In the genomic region with DNA sequence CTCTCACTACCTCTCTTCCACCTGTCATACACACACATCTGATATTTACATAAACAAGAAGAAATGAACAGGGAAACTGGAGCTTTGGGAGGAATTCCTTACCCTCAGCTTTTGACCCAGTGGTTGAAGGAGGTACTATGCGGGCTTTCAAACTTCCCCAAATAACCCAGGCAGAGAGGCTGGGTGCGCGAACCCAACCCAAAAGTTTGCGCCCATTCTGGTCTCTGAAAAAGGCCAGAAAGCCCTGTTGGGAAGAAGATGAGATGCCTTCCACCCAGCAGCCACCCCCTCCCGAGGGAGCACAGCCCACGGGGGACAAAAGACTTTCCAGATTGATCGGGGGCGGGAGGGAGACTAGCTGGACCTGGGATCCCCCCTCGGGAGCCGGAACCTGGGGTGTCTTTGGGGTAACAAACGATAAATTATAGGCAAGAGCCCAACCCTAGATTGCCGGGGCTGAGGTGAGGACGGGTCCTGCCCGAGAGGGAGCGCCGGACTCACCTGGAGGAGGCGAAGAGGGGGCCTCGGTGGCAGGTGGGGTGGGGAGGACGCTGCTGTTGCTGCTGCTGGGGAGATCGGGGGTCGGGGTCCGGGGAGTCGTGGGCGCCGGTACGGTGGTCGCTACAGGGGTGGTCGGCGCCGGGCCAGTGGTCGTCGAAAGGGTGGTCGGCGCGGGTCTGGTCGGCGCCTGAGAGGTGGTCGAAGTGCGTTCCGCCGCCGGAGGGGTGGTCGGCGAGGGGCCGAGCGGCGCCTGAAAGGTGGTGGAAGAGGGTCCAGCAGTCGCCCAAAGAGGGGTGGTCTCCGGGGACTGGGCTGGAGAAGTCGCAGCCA, we compare ENCODE assay signal across 8 cellular contexts. TPM values are rescaled to one million over a fixed set of nuclear protein-coding genes. Genes with fewer than 3 reads are reported as not detected.
A peak's percentile ranks its signal among the peaks of the same experiment; 100 is the strongest.
DNase-seq lines count a peak whose midpoint lies in the region; ATAC-seq and TF ChIP-seq lines count a peak whose summit lies in the region.

No MANE protein-coding gene starts in this region.

- peaks cover 16% of the 10 kb centered on the region for H3F3A ChIP-seq in neural progenitor cell (ENCODE audit: low read depth)

- peak overlapping the region; percentile 66 for H3K27ac Mint-ChIP-seq in activated CD8-positive, alpha-beta T cell treated with anti-CD3 and anti-CD28 coated beads for 36 hours
- no peak overlapping the region for H3K27ac Mint-ChIP-seq in neural progenitor cell

- H3K4me1 ChIP-seq in fibroblast of lung (ENCODE audit: control insufficient read depth, extremely low read depth, insufficient read depth, low read length) (peaks cover 26% of the 10 kb centered on the region), neural progenitor cell (peaks cover 25% of the 10 kb centered on the region)

- H3K9ac ChIP-seq in fibroblast of lung (ENCODE audit: insufficient read depth, low read length): peak overlapping the region; percentile 72
- peak overlapping the region; percentile 44 for H3K9ac ChIP-seq in neural progenitor cell

- DNase-seq in BJ (ENCODE audit: low read depth) (no peak), HuH-7.5 (ENCODE audit: low spot score) (peak; percentile 41), fibroblast of lung (ENCODE audit: low read depth in 2 of 2) (peak in 1 of 2 donors; percentile 13), neural progenitor cell (ENCODE audit: low spot score) (peak; percentile 18), G401 (ENCODE audit: low spot score) (no peak)
- DNase-seq in activated CD8-positive, alpha-beta T cell treated with anti-CD3 and anti-CD28 coated beads for 36 hours: peak; percentile 26
- DNase-seq in activated CD4-positive, CD25-positive, alpha-beta regulatory T cell (lab: John Stamatoyannopoulos, UW): no peak

- no peaks in the 10 kb centered on the region for H3K36me3 Mint-ChIP-seq in activated CD8-positive, alpha-beta T cell treated with anti-CD3 and anti-CD28 coated beads for 36 hours (ENCODE audit: low read depth)
- H3K36me3 Mint-ChIP-seq in neural progenitor cell: no peaks in the 10 kb centered on the region

- H3K4me3 Mint-ChIP-seq in activated CD8-positive, alpha-beta T cell treated with anti-CD3 and anti-CD28 coated beads for 36 hours: peak overlapping the region; percentile 79
- peak overlapping the region; percentile 94 for H3K4me3 Mint-ChIP-seq in neural progenitor cell

- peak overlapping the region; percentile 49 for H3K4me2 ChIP-seq in fibroblast of lung (ENCODE audit: extremely low read depth, insufficient read depth, low read length)
- peak overlapping the region; percentile 99 for H3K4me2 ChIP-seq in neural progenitor cell

- H3K27ac ChIP-seq in fibroblast of lung (ENCODE audit: insufficient read depth, low read length) (peak overlapping the region; percentile 46), neural progenitor cell (no peak overlapping the region)

- H3K4me3 ChIP-seq in BJ (ENCODE audit: low read depth, low read length) (peak overlapping the region; percentile 82), fibroblast of lung (replicated peaks in 1 of 4; ENCODE audit: control extremely low read depth in 1 of 4, insufficient read depth in 1 of 4, low read depth in 3 of 4, low read length in 4 of 4) (peak overlapping the region; percentile 74 to 84 (median 78)), neural progenitor cell (peak overlapping the region; percentile 71)

- no peaks in the 10 kb centered on the region for H4K20me1 ChIP-seq in fibroblast of lung (ENCODE audit: control insufficient read depth, extremely low read depth, insufficient read depth, low read length)
- H4K20me1 ChIP-seq in neural progenitor cell (ENCODE audit: low read depth): peaks cover 4% of the 10 kb centered on the region

- no peak overlapping the region for H2AFZ ChIP-seq in fibroblast of lung (ENCODE audit: low read length)
- peak overlapping the region; percentile 92 for H2AFZ ChIP-seq in neural progenitor cell (replicated peaks)

- no peak for ATAC-seq in activated CD8-positive, alpha-beta T cell treated with anti-CD3 and anti-CD28 coated beads for 36 hours
- ATAC-seq in HG03521 (IDR thresholded peaks at IDR 0.05; ENCODE audit: unreplicated experiment): no peak

- no peaks in the 10 kb centered on the region for H3K27me3 Mint-ChIP-seq in activated CD8-positive, alpha-beta T cell treated with anti-CD3 and anti-CD28 coated beads for 36 hours
- H3K27me3 Mint-ChIP-seq in neural progenitor cell (ENCODE audit: insufficient read depth, low read depth): peaks cover 4% of the 10 kb centered on the region

- POLR2A ChIA-PET in BJ (lab: Charles Lee): interaction anchor here (0.6 kb wide), 1 partner anchor 80 kb away, joined by 5 read pairs; no protein-coding TSS in a partner anchor
- POLR2A ChIA-PET in activated CD8-positive, alpha-beta T cell treated with anti-CD3 and anti-CD28 coated beads for 36 hours (lab: Charles Lee): no interaction called here

- peak; percentile 18; the same call in 1 of the 2 replicates for TF ChIP-seq CTCF in BJ (IDR thresholded peaks at IDR 0.05; ENCODE audit: insufficient read depth, low read depth, low read length)
- TF ChIP-seq CTCF in activated CD8-positive, alpha-beta T cell treated with anti-CD3 and anti-CD28 coated beads for 36 hours (IDR thresholded peaks at IDR 0.05): no peak
- TF ChIP-seq CTCF in fibroblast of lung (conservative IDR thresholded peaks at IDR 0.05 in 1 of 2, IDR thresholded peaks at IDR 0.05 in 1 of 2; ENCODE audit: low read depth in 1 of 2, low read length in 2 of 2): peak in 1 of 2 donors; percentile 12
- TF ChIP-seq CTCF in neural progenitor cell (IDR thresholded peaks at IDR 0.05): no peak

- H3K36me3 ChIP-seq in BJ (ENCODE audit: control insufficient read depth, insufficient read depth, low read length) (no peaks in the 10 kb centered on the region), fibroblast of lung (ENCODE audit: control insufficient read depth, insufficient read depth, low read length) (no peaks in the 10 kb centered on the region), neural progenitor cell (no peaks in the 10 kb centered on the region)

- intact Hi-C loops in activated CD8-positive, alpha-beta T cell treated with anti-CD3 and anti-CD28 coated beads for 36 hours (cut with micrococcal nuclease): no loop called here

- in situ Hi-C loops in G401 (cut with HindIII; ENCODE audit: low sequenced_read_pairs): no loop called here

- CTCF ChIA-PET in BJ (lab: Yijun Ruan, JAX): interaction anchor here (0.7 to 1.0 kb wide), 2 partner anchors 16 to 29 kb away, joined by 3 to 4 read pairs; no protein-coding TSS in a partner anchor
- CTCF ChIA-PET in activated CD8-positive, alpha-beta T cell treated with anti-CD3 and anti-CD28 coated beads for 36 hours (lab: Charles Lee): no interaction called here

- H3K27me3 ChIP-seq in BJ (ENCODE audit: control insufficient read depth, insufficient read depth, low read length) (no peaks in the 10 kb centered on the region), fibroblast of lung (ENCODE audit: control insufficient read depth, insufficient read depth, low read length) (no peaks in the 10 kb centered on the region), neural progenitor cell (peaks cover 17% of the 10 kb centered on the region)

- no peaks in the 10 kb centered on the region for H3K9me3 Mint-ChIP-seq in activated CD8-positive, alpha-beta T cell treated with anti-CD3 and anti-CD28 coated beads for 36 hours
- no peaks in the 10 kb centered on the region for H3K9me3 Mint-ChIP-seq in neural progenitor cell

- H3K79me2 ChIP-seq in fibroblast of lung (ENCODE audit: control insufficient read depth, insufficient read depth, low read length) (peaks cover 27% of the 10 kb centered on the region), neural progenitor cell (ENCODE audit: low read depth) (peaks cover 21% of the 10 kb centered on the region)

- no peaks in the 10 kb centered on the region for H3K9me3 ChIP-seq in fibroblast of lung (ENCODE audit: control insufficient read depth, insufficient read depth, low read depth, low read length)
- no peaks in the 10 kb centered on the region for H3K9me3 ChIP-seq in neural progenitor cell (ENCODE audit: low read depth)

- H3K4me1 Mint-ChIP-seq in activated CD8-positive, alpha-beta T cell treated with anti-CD3 and anti-CD28 coated beads for 36 hours (ENCODE audit: low read depth): peaks cover 31% of the 10 kb centered on the region
- H3K4me1 Mint-ChIP-seq in neural progenitor cell: peaks cover 50% of the 10 kb centered on the region

RNA-seq across cellular contexts. Expression of a gene that starts 0.8 kb away (rescaled TPM):
- polyA plus RNA-seq in BJ (2011; rRNA removed) (1.1 and 2.0 TPM in 2 replicates), fibroblast of lung (15.8 and 21.9 TPM in 2 replicates)
- 0.85 and 1.3 TPM in 2 replicates for polyA minus RNA-seq in BJ (2011; rRNA and poly(A)+ RNA removed)
- total RNA-seq in activated CD8-positive, alpha-beta T cell treated with anti-CD3 and anti-CD28 coated beads for 36 hours: 1 to 10 TPM; 3.0 to 3.2 TPM
- total RNA-seq in fibroblast of lung (15.9 and 24.9 TPM in 2 replicates), neural progenitor cell (ENCODE audit: low replicate concordance) (5.0 and 6.2 TPM in 2 replicates)
- polyA plus RNA-seq in fibroblast of lung (2012): 12.9 and 17.6 TPM in 2 replicates
- 4.0 and 6.9 TPM in 2 replicates for polyA minus RNA-seq in fibroblast of lung (ENCODE audit: low replicate concordance)
- 4.2 and 7.5 TPM in 2 replicates for total RNA-seq in G401 (2014; rRNA removed; shearing (Covaris generic))

Comparison
In these comparisons a context has a peak if more than half of its experiments do, and no peak if none do; other contexts are left out.
1. DNase-seq: peak in HuH-7.5 (single experiment), activated CD8-positive, alpha-beta T cell treated with anti-CD3 and anti-CD28 coated beads for 36 hours (single experiment) and neural progenitor cell (single experiment); none in BJ (single experiment), G401 (single experiment) and activated CD4-positive, CD25-positive, alpha-beta regulatory T cell (0 of 4).
2. Peak in every context shown above with its lines, with median percentiles within 50 percentile points of each other: H3K4me3 ChIP-seq.